28 cellular contexts compared by ENCODE assay signal in genomic region chr5:22649076-22649475, GRCh38.
A peak's percentile ranks its signal among the peaks of the same experiment; 100 is the strongest.
DNase-seq lines count a peak whose midpoint lies in the region; ATAC-seq, FAIRE-seq and TF ChIP-seq lines count a peak whose summit lies in the region.
"Had no signal": no experiment of that assay in that cellular context is flagged by ENCODE, and none has a peak within 500 bp of the region (broad histone marks: within the 10 kb centered on the region; RNA-seq: fewer than 3 reads in every experiment).

No MANE protein-coding gene starts in this region.

- POLR2A ChIA-PET in PC-3 (lab: Charles Lee; ENCODE audit: unreplicated experiment): interaction anchor here (0.5 to 0.6 kb wide), 2 partner anchors 8 to 678 kb away, joined by 3 read pairs; no protein-coding TSS in a partner anchor

- no peak overlapping the region for H3K4me3 ChIP-seq in PC-3 (ENCODE audit: low read length)
- H3K4me3 ChIP-seq in fibroblast of pulmonary artery (replicated peaks; ENCODE audit: low read depth, low read length): no peak overlapping the region
- H3K4me3 ChIP-seq in stomach: no peak overlapping the region
- no peak overlapping the region for H3K4me3 ChIP-seq in neural progenitor cell
- H3K4me3 ChIP-seq: hepatocyte, sigmoid colon had no signal

- no peaks in the 10 kb centered on the region for H3K27me3 Mint-ChIP-seq in neural progenitor cell (ENCODE audit: insufficient read depth, low read depth)
- H3K27me3 Mint-ChIP-seq: activated naive CD4-positive, alpha-beta T cell treated with anti-CD3 and anti-CD28 coated beads, Interleukin-2, amount 50 U/mL, for 24 hours; B cell; IgD-negative memory B cell; naive B cell had no signal

- no peaks in the 10 kb centered on the region for H3K9me3 Mint-ChIP-seq in neural progenitor cell
- H3K9me3 Mint-ChIP-seq: endodermal cell, type B pancreatic cell had no signal

- H3K9ac ChIP-seq in PC-3 (ENCODE audit: low read length) (no peak overlapping the region), neural progenitor cell (no peak overlapping the region)
- H3K9ac ChIP-seq: SK-N-SH had no signal

- DNase-seq in DMS 273 (lab: John Stamatoyannopoulos, UW; ENCODE audit: unreplicated experiment): peak; percentile 48
- no peak for DNase-seq in DMS 273 treated with DMSO at 0.1 percent for 48 hours (lab: John Stamatoyannopoulos, UW)
- DNase-seq in PC-3: peak; percentile 85
- peak; percentile 65 for DNase-seq in fibroblast of pulmonary artery (ENCODE audit: low read depth)
- peak; percentile 55 for DNase-seq in stomach
- no peak for DNase-seq in neural progenitor cell (ENCODE audit: low spot score)
- DNase-seq in GM19239 (ENCODE audit: insufficient read length, low spot score): no peak
- DNase-seq: 8988T; activated T-cell treated with anti-CD3 and anti-CD28 coated beads, Interleukin-2, amount 50 U/mL, for 72 hours; endodermal cell; H7; naive B cell; NCI-H2029 treated with DMSO at 0.1 percent for 48 hours; NCI-H82; sigmoid colon; SK-N-SH; stimulated activated naive CD4-positive, alpha-beta T cell treated with Interleukin-2 at 50 U/mL for 16 hours; T1000 had no signal

- no peak for FAIRE-seq in GM19239 (lab: Jason Lieb, UNC)
- FAIRE-seq: colon, D721Med, G401.6 had no signal

- H3K4me3 Mint-ChIP-seq in neural progenitor cell: no peak overlapping the region
- H3K4me3 Mint-ChIP-seq: activated naive CD4-positive, alpha-beta T cell treated with anti-CD3 and anti-CD28 coated beads, Interleukin-2, amount 50 U/mL, for 24 hours; activated T-cell treated with anti-CD3 and anti-CD28 coated beads, Interleukin-2, amount 50 U/mL, for 72 hours; B cell; endodermal cell; IgD-negative memory B cell; naive B cell; type B pancreatic cell had no signal

- H3K9me3 ChIP-seq in PC-3 (ENCODE audit: low read length) (0 out of 2 replicates have a peak, but pooled peaks cover 4% of the 10 kb centered on the region), stomach (no peaks in the 10 kb centered on the region), neural progenitor cell (ENCODE audit: low read depth) (no peaks in the 10 kb centered on the region)
- H3K9me3 ChIP-seq: sigmoid colon, SK-N-SH had no signal

- peak; percentile 98 for ATAC-seq in PC-3
- no peak for ATAC-seq in HG03571 (IDR thresholded peaks at IDR 0.05; ENCODE audit: unreplicated experiment)
- ATAC-seq: activated CD4-positive, CD25-positive, alpha-beta regulatory T cell treated with anti-CD3 and anti-CD28 coated beads, Interleukin-2, amount 50 U/mL, for 24 hours; activated T-cell treated with anti-CD3 and anti-CD28 coated beads, Interleukin-2, amount 50 U/mL, for 72 hours had no signal

- H3K27ac ChIP-seq in PC-3 (ENCODE audit: low read length): peak overlapping the region; percentile 64
- peak overlapping the region in 4 of 5 donors; percentile 5 to 54 (median 37) for H3K27ac ChIP-seq in stomach
- no peak overlapping the region for H3K27ac ChIP-seq in neural progenitor cell
- H3K27ac ChIP-seq: hepatocyte, sigmoid colon had no signal

- H3K27ac Mint-ChIP-seq in neural progenitor cell: no peak overlapping the region
- H3K27ac Mint-ChIP-seq: activated naive CD4-positive, alpha-beta T cell treated with anti-CD3 and anti-CD28 coated beads, Interleukin-2, amount 50 U/mL, for 24 hours; activated T-cell treated with anti-CD3 and anti-CD28 coated beads, Interleukin-2, amount 50 U/mL, for 72 hours; B cell; endodermal cell; IgD-negative memory B cell; naive B cell; type B pancreatic cell had no signal

- no peaks in the 10 kb centered on the region for H4K20me1 ChIP-seq in PC-3 (ENCODE audit: low read length)
- H4K20me1 ChIP-seq in neural progenitor cell (ENCODE audit: low read depth): no peaks in the 10 kb centered on the region

- H3K27me3 ChIP-seq in PC-3 (ENCODE audit: low read length) (no peaks in the 10 kb centered on the region), stomach (no peaks in the 10 kb centered on the region), neural progenitor cell (no peaks in the 10 kb centered on the region)
- H3K27me3 ChIP-seq: hepatocyte, sigmoid colon had no signal

- H3K36me3 ChIP-seq in PC-3 (ENCODE audit: low read depth, low read length) (no peaks in the 10 kb centered on the region), stomach (no peaks in the 10 kb centered on the region), neural progenitor cell (no peaks in the 10 kb centered on the region)
- H3K36me3 ChIP-seq: sigmoid colon had no signal

- H3K79me2 ChIP-seq in PC-3 (ENCODE audit: low read length) (no peaks in the 10 kb centered on the region), neural progenitor cell (ENCODE audit: low read depth) (no peaks in the 10 kb centered on the region)
- H3K79me2 ChIP-seq: hepatocyte had no signal

- 24 to 40% (median 29%) methylated on average over 1 of the region's 1 CpG for WGBS in stomach, 5 donors

- H3K9me2 ChIP-seq in PC-3 (replicated peaks; ENCODE audit: low read length): no peaks in the 10 kb centered on the region
- H3K9me2 ChIP-seq: SK-N-SH had no signal

- peaks cover 8% of the 10 kb centered on the region; the same call in 1 of the 2 replicates for H3K4me1 ChIP-seq in PC-3 (ENCODE audit: insufficient read depth, low read length)
- peaks cover 0 to 4% (median 0%) of the 10 kb centered on the region in 4 donors for H3K4me1 ChIP-seq in stomach
- H3K4me1 ChIP-seq in neural progenitor cell: no peaks in the 10 kb centered on the region

- H3K4me2 ChIP-seq in PC-3 (ENCODE audit: low read length) (peak overlapping the region; percentile 32; the same call in 1 of the 2 replicates), neural progenitor cell (no peak overlapping the region)
- H3K4me2 ChIP-seq: hepatocyte, SK-N-SH had no signal

- BruUV-seq in PC-3 (replicated peaks; lab: Mats Ljungman, UMichigan): no TSS peak

- H2AFZ ChIP-seq in PC-3 (ENCODE audit: low read length) (no peak overlapping the region), neural progenitor cell (replicated peaks) (no peak overlapping the region)
- H2AFZ ChIP-seq: hepatocyte had no signal

- H3F3A ChIP-seq in PC-3 (ENCODE audit: low read length, unreplicated experiment): no peaks in the 10 kb centered on the region
- no peaks in the 10 kb centered on the region for H3F3A ChIP-seq in neural progenitor cell (ENCODE audit: low read depth)

- no peak for TF ChIP-seq EP300 in stomach (IDR thresholded peaks at IDR 0.05)

- H3K36me3 Mint-ChIP-seq in neural progenitor cell: no peaks in the 10 kb centered on the region
- H3K36me3 Mint-ChIP-seq: activated naive CD4-positive, alpha-beta T cell treated with anti-CD3 and anti-CD28 coated beads, Interleukin-2, amount 50 U/mL, for 24 hours; IgD-negative memory B cell; naive B cell; type B pancreatic cell had no signal

- H3K4me1 Mint-ChIP-seq in neural progenitor cell: no peaks in the 10 kb centered on the region
- H3K4me1 Mint-ChIP-seq: activated naive CD4-positive, alpha-beta T cell treated with anti-CD3 and anti-CD28 coated beads, Interleukin-2, amount 50 U/mL, for 24 hours; B cell; IgD-negative memory B cell; naive B cell had no signal

- TF ChIP-seq CTCF in PC-3 (conservative IDR thresholded peaks at IDR 0.05; ENCODE audit: low read depth, low read length): no peak
- no peak for TF ChIP-seq CTCF in fibroblast of pulmonary artery (IDR thresholded peaks at IDR 0.05; ENCODE audit: low read length, missing control alignments)
- TF ChIP-seq CTCF in stomach (IDR thresholded peaks at IDR 0.05): no peak
- TF ChIP-seq CTCF in neural progenitor cell (IDR thresholded peaks at IDR 0.05): no peak

- no peak for TF ChIP-seq POLR2A in stomach (IDR thresholded peaks at IDR 0.05)

- CTCF ChIA-PET in PC-3 (lab: Charles Lee): no interaction called here

- intact Hi-C loops in PC-3 (cut with micrococcal nuclease): loop anchor here (1.0 kb wide), 1 partner anchor 132 kb away; no protein-coding TSS in a partner anchor
- intact Hi-C loops in stomach (cut with DNase I; ENCODE audit: low total_unique reads): no loop called here

Comparison
In these comparisons a context has a peak if more than half of its experiments do, and no peak if none do; other contexts are left out.
1. DNase-seq: peak in DMS 273 (single experiment), PC-3 (single experiment), fibroblast of pulmonary artery (single experiment) and stomach (single experiment); none in DMS 273 treated with DMSO at 0.1 percent for 48 hours (single experiment), neural progenitor cell (single experiment) and GM19239 (single experiment).